In the genomic region with DNA sequence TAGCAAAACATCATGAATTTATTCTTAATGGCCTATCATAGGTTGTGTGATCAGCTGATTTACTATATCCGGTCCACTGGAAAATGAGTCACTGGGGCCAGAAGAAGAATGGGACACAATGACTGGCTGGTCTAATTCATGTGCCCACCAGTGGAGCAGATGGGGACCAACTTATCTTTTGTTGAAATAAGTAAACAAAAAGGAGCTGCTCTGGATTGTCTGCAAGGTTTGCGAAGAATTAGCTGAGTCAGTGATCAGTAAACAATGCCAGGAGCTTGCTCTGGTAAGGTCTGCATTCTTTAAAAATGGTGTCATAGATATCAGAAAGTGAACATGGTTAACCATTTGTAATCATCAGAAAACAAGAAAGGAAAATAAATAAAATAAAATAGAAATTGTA, we compare ENCODE assay signal across 11 cellular contexts.
DNase-seq lines count a peak whose midpoint lies in the region; ATAC-seq and TF ChIP-seq lines count a peak whose summit lies in the region.
"Had no signal": no experiment of that assay in that cellular context is flagged by ENCODE, and none has a peak within 500 bp of the region (broad histone marks: within the 10 kb centered on the region; RNA-seq: fewer than 3 reads in every experiment).

No MANE protein-coding gene starts in this region.

- ATAC-seq in foreskin keratinocyte (peak; percentile 90), HG02759 (IDR thresholded peaks at IDR 0.05; ENCODE audit: unreplicated experiment) (no peak)

- H3K27ac ChIP-seq in SJCRH30: no peak overlapping the region
- no peak overlapping the region for H3K27ac ChIP-seq in foreskin keratinocyte
- peak overlapping the region; percentile 23 for H3K27ac ChIP-seq in urinary bladder (ENCODE audit: low read depth)
- H3K27ac ChIP-seq: coronary artery, right atrium auricular region had no signal

- H3K9me3 ChIP-seq in SJCRH30 (replicated peaks): no peaks in the 10 kb centered on the region
- H3K9me3 ChIP-seq: right atrium auricular region had no signal

- H3K4me3 ChIP-seq in SJCRH30 (no peak overlapping the region), urinary bladder (ENCODE audit: low read depth, low read length) (no peak overlapping the region)
- H3K4me3 ChIP-seq: coronary artery, right atrium auricular region had no signal

- peak; percentile 20 for DNase-seq in NCI-H82 (lab: John Stamatoyannopoulos, UW)
- no peak for DNase-seq in NCI-H82 treated with DMSO at 0.1 percent for 48 hours (lab: John Stamatoyannopoulos, UW; ENCODE audit: unreplicated experiment)
- peak; percentile 21 to 27 for DNase-seq in SJCRH30
- DNase-seq in foreskin keratinocyte: peak; percentile 62 to 69
- no peak for DNase-seq in NAMALWA (ENCODE audit: low spot score)
- no peak for DNase-seq in cerebellum (ENCODE audit: low spot score)
- DNase-seq: NCI-H1436 had no signal

- H3K4me1 ChIP-seq in SJCRH30 (peaks cover 7% of the 10 kb centered on the region; the same call in 1 of the 2 replicates), foreskin keratinocyte (peaks cover 7% of the 10 kb centered on the region), urinary bladder (ENCODE audit: insufficient read depth) (no peaks in the 10 kb centered on the region)
- H3K4me1 ChIP-seq: right atrium auricular region had no signal

- H3K27me3 ChIP-seq in SJCRH30 (no peaks in the 10 kb centered on the region), foreskin keratinocyte (no peaks in the 10 kb centered on the region)
- H3K27me3 ChIP-seq: right atrium auricular region had no signal

- no peak for TF ChIP-seq CTCF in foreskin keratinocyte (conservative IDR thresholded peaks at IDR 0.05)

- H3K36me3 ChIP-seq in SJCRH30 (no peaks in the 10 kb centered on the region), urinary bladder (ENCODE audit: insufficient read depth) (no peaks in the 10 kb centered on the region)
- H3K36me3 ChIP-seq: right atrium auricular region had no signal

- WGBS in urinary bladder: 67% methylated on average over 2 of the region's 2 CpGs

Comparison
In these comparisons a context has a peak if more than half of its experiments do, and no peak if none do; other contexts are left out.
1. DNase-seq: peak in NCI-H82 (single experiment), SJCRH30 (2 of 2) and foreskin keratinocyte (2 of 2); none in NCI-H82 treated with DMSO at 0.1 percent for 48 hours (single experiment), NAMALWA (single experiment) and cerebellum (single experiment).